In the genomic region with DNA sequence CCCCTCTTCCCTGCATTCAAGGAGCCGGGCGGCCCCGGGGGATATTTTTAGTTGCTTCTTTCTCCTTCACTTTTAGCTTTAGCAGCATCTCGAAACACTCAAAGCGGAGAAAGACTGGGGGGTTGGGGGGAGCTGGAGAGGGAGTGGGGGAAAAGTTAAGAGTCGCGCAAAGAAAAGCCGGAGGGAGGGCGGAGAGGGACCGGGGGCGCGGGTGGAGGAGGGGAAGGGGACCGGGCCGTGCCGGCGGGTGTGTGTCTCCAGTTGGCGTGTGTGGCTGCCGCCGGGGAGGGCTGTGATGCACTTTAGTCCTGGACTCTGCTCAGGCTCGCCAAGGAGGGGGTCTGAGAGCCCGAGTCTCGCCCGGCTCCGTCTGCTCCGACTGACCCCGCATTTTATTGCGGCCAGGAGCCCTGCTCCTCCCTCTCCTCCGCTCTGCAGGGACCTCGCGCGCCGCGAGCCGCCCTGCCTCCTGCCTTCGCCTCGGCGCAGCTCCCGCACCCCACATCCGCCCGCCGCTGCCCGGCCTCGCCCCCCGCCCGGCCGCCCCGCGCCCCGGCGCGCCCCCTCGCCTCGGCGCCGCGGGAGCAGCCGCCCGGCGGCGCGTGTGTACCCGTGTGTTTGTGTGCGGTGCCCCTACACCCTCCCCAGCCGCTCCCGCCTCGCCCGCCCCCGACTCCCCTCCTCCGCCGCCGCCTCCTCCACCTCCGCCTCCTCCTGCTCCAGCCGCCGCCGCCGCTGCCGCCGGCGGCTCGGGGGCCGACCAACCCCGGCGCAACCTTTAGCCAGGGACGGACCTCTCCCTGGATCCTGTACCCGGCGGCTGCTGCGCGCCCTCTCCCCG, we compare ENCODE assay signal across 8 cellular contexts. TPM values are rescaled to one million over a fixed set of nuclear protein-coding genes. Genes with fewer than 3 reads are reported as not detected.
A peak's percentile ranks its signal among the peaks of the same experiment; 100 is the strongest.
DNase-seq lines count a peak whose midpoint lies in the region; TF ChIP-seq lines count a peak whose summit lies in the region.

No MANE protein-coding gene starts in this region.

- H3K27me3 ChIP-seq in colonic mucosa: no peaks in the 10 kb centered on the region

- no peaks in the 10 kb centered on the region for H3K9me3 ChIP-seq in colonic mucosa

- H3K36me3 ChIP-seq in colonic mucosa: no peaks in the 10 kb centered on the region

- peak overlapping the region; percentile 97 for H3K27ac ChIP-seq in colonic mucosa

- peak overlapping the region; percentile 95 to 97 for H3K9ac ChIP-seq in colonic mucosa (ENCODE audit: low read depth in 2 of 2, low read length in 2 of 2)

- no peaks in the 10 kb centered on the region for H3K27me3 Mint-ChIP-seq in activated CD4-positive, alpha-beta T cell treated with anti-CD3 and anti-CD28 coated beads, Interleukin-2, amount 10 ng/mL, durations not matched to agents 24 days and 14 days

- peak; percentile 13 for DNase-seq in CD1c-positive myeloid dendritic cell (ENCODE audit: extremely low spot score)
- DNase-seq in GM20000 (ENCODE audit: low spot score): peak; percentile 75
- DNase-seq in NB4 (ENCODE audit: low read depth): peak; percentile 20
- DNase-seq in activated CD4-positive, alpha-beta T cell treated with anti-CD3 and anti-CD28 coated beads, Interleukin-2, amount 10 ng/mL, durations not matched to agents 24 days and 14 days: peak; percentile 87
- DNase-seq in colonic mucosa: peak; percentile 79
- peak; percentile 93 for DNase-seq in left kidney (ENCODE audit: low read depth, low spot score)
- peak; percentile 44 for DNase-seq in stimulated activated CD4-positive, alpha-beta T cell treated with anti-CD3 and anti-CD28 coated beads, Interleukin-1b, Interleukin-23, amount 100 ng/mL, for 48 hours
- no peak for DNase-seq in GOT3 (lab: John Stamatoyannopoulos, UW)

- peak overlapping the region; percentile 95 for H3K4me3 Mint-ChIP-seq in activated CD4-positive, alpha-beta T cell treated with anti-CD3 and anti-CD28 coated beads, Interleukin-2, amount 10 ng/mL, durations not matched to agents 24 days and 14 days

- no peaks in the 10 kb centered on the region for H3K4me1 ChIP-seq in colonic mucosa

- no peaks in the 10 kb centered on the region for H3K9me3 Mint-ChIP-seq in activated CD4-positive, alpha-beta T cell treated with anti-CD3 and anti-CD28 coated beads, Interleukin-2, amount 10 ng/mL, durations not matched to agents 24 days and 14 days

- intact Hi-C loops in activated CD4-positive, alpha-beta T cell treated with anti-CD3 and anti-CD28 coated beads, Interleukin-2, amount 10 ng/mL, durations not matched to agents 24 days and 14 days (cut with micrococcal nuclease): loop anchor here (2.0 to 10.0 kb wide), 8 partner anchors 62 to 840 kb away; partner anchors contain the start of genes ABCE1, ANAPC10, OTUD4 and SLC10A7
- intact Hi-C loops in colonic mucosa (cut with DNase I): loop anchor here (5.0 to 10.0 kb wide), 2 partner anchors 205 to 312 kb away; no protein-coding TSS in a partner anchor

- TF ChIP-seq CTCF in GM20000 (IDR thresholded peaks at IDR 0.05; ENCODE audit: extremely low read depth, missing control alignments) (no peak), NB4 (IDR thresholded peaks at IDR 0.05; ENCODE audit: low read depth, low read length) (no peak), colonic mucosa (IDR thresholded peaks at IDR 0.05) (no peak)

- peaks cover 14% of the 10 kb centered on the region for H3K36me3 Mint-ChIP-seq in activated CD4-positive, alpha-beta T cell treated with anti-CD3 and anti-CD28 coated beads, Interleukin-2, amount 10 ng/mL, durations not matched to agents 24 days and 14 days (ENCODE audit: low read depth)

- H3K27ac Mint-ChIP-seq in activated CD4-positive, alpha-beta T cell treated with anti-CD3 and anti-CD28 coated beads, Interleukin-2, amount 10 ng/mL, durations not matched to agents 24 days and 14 days: peak overlapping the region; percentile 97

- no peak overlapping the region for H3K4me3 ChIP-seq in NB4 (ENCODE audit: low read depth, low read length)
- peak overlapping the region; percentile 60 for H3K4me3 ChIP-seq in colonic mucosa

- peaks cover 37% of the 10 kb centered on the region for H3K4me1 Mint-ChIP-seq in activated CD4-positive, alpha-beta T cell treated with anti-CD3 and anti-CD28 coated beads, Interleukin-2, amount 10 ng/mL, durations not matched to agents 24 days and 14 days

- no peak for TF ChIP-seq POLR2A in NB4 (IDR thresholded peaks at IDR 0.05; ENCODE audit: extremely low read depth, insufficient read length)

RNA-seq across cellular contexts. Expression of gene ZNF827, which starts 1.4 kb away (rescaled TPM):
- 59.1 and 59.4 TPM in 2 replicates for total RNA-seq in activated CD4-positive, alpha-beta T cell treated with anti-CD3 and anti-CD28 coated beads, Interleukin-2, amount 10 ng/mL, durations not matched to agents 24 days and 14 days
- total RNA-seq in colonic mucosa: 10 to 100 TPM; 17.9 to 19.7 TPM
